8 cellular contexts compared by ENCODE assay signal in the genomic region with DNA sequence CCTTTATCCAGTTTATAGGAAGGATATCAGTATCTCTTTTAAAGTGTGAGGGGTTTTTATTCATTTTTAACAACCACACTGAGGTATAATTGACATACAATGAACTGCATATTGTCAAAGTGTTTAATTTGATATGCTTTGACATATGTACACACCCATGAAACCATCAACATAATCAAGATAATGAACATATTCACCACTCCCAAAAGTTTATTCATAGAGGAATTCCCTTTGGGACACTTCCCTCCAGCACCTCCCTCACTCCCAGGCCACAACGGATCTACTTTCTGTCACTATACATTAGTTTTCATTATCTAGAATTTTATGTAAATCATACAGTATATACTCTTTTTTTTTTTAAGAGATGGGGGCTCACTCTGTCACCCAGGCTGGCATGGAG.
"Had no signal": no experiment of that assay in that cellular context is flagged by ENCODE, and none has a peak within 500 bp of the region (broad histone marks: within the 10 kb centered on the region; RNA-seq: fewer than 3 reads in every experiment).

No MANE protein-coding gene starts in this region.

- H3K27ac ChIP-seq: HL-60 had no signal

- DNase-seq: H9, HCEC 1CT, HFFc6, KBM-7 had no signal

- H3K27ac Mint-ChIP-seq: GM23338, H9, HFFc6, IgD-negative memory B cell had no signal

- H3K9me3 Mint-ChIP-seq: GM23338, H9, HFFc6, IgD-negative memory B cell had no signal

- H3K4me3 ChIP-seq: GM23338 had no signal

- H3K4me1 Mint-ChIP-seq: GM23338, H9, IgD-negative memory B cell had no signal

- ATAC-seq: GM23338, HepG2 had no signal

- H3K4me3 Mint-ChIP-seq: GM23338, H9, HFFc6, IgD-negative memory B cell had no signal
